Comparison of ENCODE assay signal across 8 cellular contexts in the genomic region with DNA sequence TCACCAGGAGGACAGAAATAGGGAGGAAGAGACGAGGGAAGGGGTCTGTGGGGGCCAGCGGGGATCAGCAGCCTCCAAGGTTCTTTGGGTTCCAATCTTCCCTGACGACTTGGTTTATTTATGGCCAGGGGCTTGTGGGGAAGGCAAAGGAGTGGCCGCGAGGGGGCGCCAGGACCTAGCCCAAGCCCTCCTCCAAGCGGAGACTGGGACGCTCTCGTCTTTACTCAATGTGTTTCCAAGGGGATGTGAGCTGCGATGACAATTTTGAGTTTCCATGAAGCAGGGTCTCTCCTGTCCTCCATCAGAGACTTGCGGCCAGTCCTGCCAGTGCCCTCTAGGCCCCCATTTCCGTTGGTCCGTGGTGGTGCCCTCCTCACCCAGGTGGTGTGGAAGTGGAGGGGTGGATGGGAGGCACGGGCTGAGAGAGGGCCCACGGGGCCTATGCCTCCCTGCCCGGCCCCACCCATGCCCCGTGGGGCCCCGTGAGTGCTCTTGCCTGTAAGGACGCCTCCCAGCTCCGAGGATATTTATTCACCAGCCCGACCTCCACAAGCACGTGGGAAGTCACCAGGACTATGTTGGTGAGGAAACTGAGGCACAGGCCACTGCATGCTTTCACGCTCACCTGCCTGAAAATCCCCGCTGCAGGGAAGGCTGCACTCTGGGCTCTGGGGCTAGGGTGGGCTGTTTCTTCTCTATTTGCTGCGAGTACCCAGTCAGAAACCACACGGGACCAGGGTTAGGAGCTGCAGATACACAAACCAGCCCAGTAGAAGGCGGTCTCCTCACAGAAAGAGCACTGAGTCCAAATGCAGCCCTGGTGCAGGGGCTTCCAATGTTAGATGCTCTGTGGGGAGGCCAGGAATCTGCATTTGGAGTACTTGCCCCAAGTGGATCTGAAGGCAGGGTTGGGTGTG. TPM values are rescaled to one million over a fixed set of nuclear protein-coding genes. Genes with fewer than 3 reads are reported as not detected.
A peak's percentile ranks its signal among the peaks of the same experiment; 100 is the strongest.
DNase-seq lines count a peak whose midpoint lies in the region; ATAC-seq and TF ChIP-seq lines count a peak whose summit lies in the region.
"Had no signal": no experiment of that assay in that cellular context is flagged by ENCODE, and none has a peak within 500 bp of the region (broad histone marks: within the 10 kb centered on the region; RNA-seq: fewer than 3 reads in every experiment).

No MANE protein-coding gene starts in this region.

- H3K27ac Mint-ChIP-seq in T-helper 17 cell, result no peak overlapping the region

- WGBS in smooth muscle cell (ENCODE audit: low lambda C conversion rate), result 44% methylated on average over 23 of the region's 27 CpGs

- intact Hi-C loops in ascending aorta (cut with DNase I), result loop anchor here (1.0 to 10.0 kb wide), 3 partner anchors 109 to 269 kb away; no protein-coding TSS in a partner anchor

- no peaks in the 10 kb centered on the region for H3F3A ChIP-seq in smooth muscle cell (ENCODE audit: low read depth)

- no peak overlapping the region for H2AFZ ChIP-seq in smooth muscle cell (ENCODE audit: low read depth)

- H3K4me3 Mint-ChIP-seq in T-helper 17 cell, result no peak overlapping the region

- H3K27ac ChIP-seq in ascending aorta, result no peak overlapping the region
- H3K27ac ChIP-seq in smooth muscle cell (ENCODE audit: low read depth), result no peak overlapping the region

- H3K36me3 ChIP-seq in ascending aorta (no peaks in the 10 kb centered on the region), smooth muscle cell (ENCODE audit: low read depth) (no peaks in the 10 kb centered on the region)

- H3K4me1 ChIP-seq in ascending aorta, result no peaks in the 10 kb centered on the region
- no peaks in the 10 kb centered on the region for H3K4me1 ChIP-seq in smooth muscle cell (ENCODE audit: low read depth)

- H3K4me3 ChIP-seq in GM12865 (ENCODE audit: low read depth, low read length) (no peak overlapping the region), ascending aorta (no peak overlapping the region), smooth muscle cell (no peak overlapping the region)

- H3K4me1 Mint-ChIP-seq in T-helper 17 cell, result peaks cover 4% of the 10 kb centered on the region

- no peak overlapping the region for H3K9ac ChIP-seq in smooth muscle cell (ENCODE audit: low read depth)

- H4K20me1 ChIP-seq in smooth muscle cell (ENCODE audit: low read depth), result no peaks in the 10 kb centered on the region

- peaks cover 75% of the 10 kb centered on the region for H3K27me3 Mint-ChIP-seq in T-helper 17 cell

- TF ChIP-seq CTCF in GM12865 (IDR thresholded peaks at IDR 0.05; ENCODE audit: insufficient read depth, low read depth, low read length, missing control alignments) (peak; percentile 86), ascending aorta (IDR thresholded peaks at IDR 0.05) (peak; percentile 41 to 87 (median 80)), smooth muscle cell (IDR thresholded peaks at IDR 0.05; ENCODE audit: borderline replicate concordance, insufficient read depth, poor library complexity, severe bottlenecking) (peak; percentile 96)

- H3K9me3 ChIP-seq in T-helper 17 cell (ENCODE audit: control insufficient read depth, low read length, poor library complexity, severe bottlenecking) (no peaks in the 10 kb centered on the region), ascending aorta (no peaks in the 10 kb centered on the region), smooth muscle cell (replicated peaks; ENCODE audit: low read depth) (no peaks in the 10 kb centered on the region)

- peak; percentile 50 for ATAC-seq in T-helper 17 cell
- ATAC-seq in HG03342 (IDR thresholded peaks at IDR 0.05; ENCODE audit: unreplicated experiment), result no peak

- DNase-seq in GM12865 (ENCODE audit: low read depth), result peak; percentile 77
- peak; percentile 59 for DNase-seq in NCI-H146 treated with DMSO at 0.1 percent for 48 hours (lab: John Stamatoyannopoulos, UW; ENCODE audit: unreplicated experiment)
- DNase-seq in T-helper 17 cell, result peak; percentile 22 to 36 (median 36)
- peak in 1 of 2 donors; percentile 80 for DNase-seq in ascending aorta (ENCODE audit: low spot score in 2 of 2)
- peak; percentile 28 to 34 for DNase-seq in hippocampal formation (lab: John Stamatoyannopoulos, UW)
- DNase-seq in smooth muscle cell (lab: John Stamatoyannopoulos, UW; ENCODE audit: unreplicated experiment), result peak; percentile 56

- H3K36me3 Mint-ChIP-seq in T-helper 17 cell (ENCODE audit: low read depth), result no peaks in the 10 kb centered on the region

- no peaks in the 10 kb centered on the region for H3K79me2 ChIP-seq in smooth muscle cell (ENCODE audit: low read depth)

- peak overlapping the region; percentile 27 for H3K4me2 ChIP-seq in smooth muscle cell

- H3K27me3 ChIP-seq in ascending aorta (no peaks in the 10 kb centered on the region), smooth muscle cell (ENCODE audit: low read depth) (no peaks in the 10 kb centered on the region)

RNA-seq across cellular contexts. Expression of gene DMRTB1, which starts 26.5 kb away (rescaled TPM):
- not detected for total RNA-seq in T-helper 17 cell
- not detected for total RNA-seq in ascending aorta
- total RNA-seq in smooth muscle cell, result not detected in 2 replicates
- not detected in 2 replicates for polyA plus RNA-seq in smooth muscle cell
- total RNA-seq: mononuclear cell had no signal
